ENCODE assay signal across 22 cellular contexts in the genomic region with DNA sequence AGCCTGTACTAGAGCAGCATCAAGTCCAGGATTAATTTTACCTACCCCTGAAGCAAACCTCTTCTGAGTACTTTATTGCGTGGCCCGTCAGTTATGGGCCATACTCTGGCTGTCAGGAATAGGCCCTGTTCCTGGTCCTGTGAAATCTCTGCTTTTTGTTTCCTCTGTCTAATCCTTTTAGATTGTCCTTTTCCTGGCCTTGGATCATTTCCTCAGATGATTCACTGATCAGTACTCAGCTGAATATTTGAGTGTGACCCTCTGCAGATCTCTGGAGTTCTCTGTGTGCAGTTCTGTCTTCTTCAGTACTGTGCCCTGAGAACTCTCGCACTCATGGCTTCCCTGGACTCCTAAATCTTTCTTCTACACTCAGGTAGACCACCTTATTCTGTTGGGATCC.
DNase-seq lines count a peak whose midpoint lies in the region; ATAC-seq and TF ChIP-seq lines count a peak whose summit lies in the region.
"Had no signal": no experiment of that assay in that cellular context is flagged by ENCODE, and none has a peak within 500 bp of the region (broad histone marks: within the 10 kb centered on the region; RNA-seq: fewer than 3 reads in every experiment).

No MANE protein-coding gene starts in this region.

- H3K36me3 ChIP-seq in A673 (ENCODE audit: insufficient read depth, low read length, poor library complexity, severe bottlenecking) (no peaks in the 10 kb centered on the region), sigmoid colon (no peaks in the 10 kb centered on the region)
- no peaks in the 10 kb centered on the region for H3K36me3 ChIP-seq in CD8-positive, alpha-beta T cell (ENCODE audit: insufficient read depth, low read length)

- no peaks in the 10 kb centered on the region for H3K9me3 ChIP-seq in A673 (ENCODE audit: low read depth, low read length, poor library complexity, severe bottlenecking)
- no peaks in the 10 kb centered on the region for H3K9me3 ChIP-seq in sigmoid colon
- H3K9me3 ChIP-seq in CD8-positive, alpha-beta T cell (ENCODE audit: low read length) = no peaks in the 10 kb centered on the region
- H3K9me3 ChIP-seq: A549 had no signal

- TF ChIP-seq CTCF in A673 (conservative IDR thresholded peaks at IDR 0.05; ENCODE audit: low read depth, low read length) (no peak), choroid plexus epithelial cell (conservative IDR thresholded peaks at IDR 0.05; ENCODE audit: low read depth, low read length) (no peak), sigmoid colon (IDR thresholded peaks at IDR 0.05) (no peak)
- no peak for TF ChIP-seq CTCF in CD8-positive, alpha-beta T cell (IDR thresholded peaks at IDR 0.05)

- H3K4me3 Mint-ChIP-seq in CD8-positive, alpha-beta T cell = no peak overlapping the region
- H3K4me3 Mint-ChIP-seq: natural killer cell had no signal

- peaks cover 8% of the 10 kb centered on the region for H3K4me1 Mint-ChIP-seq in CD8-positive, alpha-beta T cell (ENCODE audit: low read depth)
- H3K4me1 Mint-ChIP-seq: natural killer cell had no signal

- CTCF ChIA-PET in A673 (lab: Charles Lee) = no interaction called here
- CTCF ChIA-PET in CD8-positive, alpha-beta T cell (lab: Charles Lee) = no interaction called here

- DNase-seq in A673 (ENCODE audit: low spot score) (peak; percentile 69), HCEC 1CT (peak; percentile 71), choroid plexus epithelial cell (ENCODE audit: low read depth) (peak; percentile 50), lung microvascular endothelial cell (ENCODE audit: low read depth in 2 of 2) (peak; percentile 54 to 80), sigmoid colon (no peak), CD1c-positive myeloid dendritic cell (ENCODE audit: extremely low spot score) (no peak)
- DNase-seq in activated naive CD4-positive, alpha-beta T cell treated with anti-CD3 and anti-CD28 coated beads, Interleukin-2, amount 50 U/mL, for 16 hours = no peak
- no peak for DNase-seq in CD8-positive, alpha-beta T cell
- DNase-seq: KBM-7; natural killer cell; NCI-H2081 treated with DMSO at 0.1 percent for 48 hours; NCI-H526; OCI-M1; posterior cingulate gyrus; stimulated activated naive CD4-positive, alpha-beta T cell; T-helper 9 cell; trophoblast cell had no signal

- H3K4me3 ChIP-seq in A673 (ENCODE audit: low read depth, low read length, poor library complexity, severe bottlenecking) (no peak overlapping the region), choroid plexus epithelial cell (ENCODE audit: low read depth, low read length) (no peak overlapping the region), sigmoid colon (no peak overlapping the region)
- no peak overlapping the region for H3K4me3 ChIP-seq in CD8-positive, alpha-beta T cell (ENCODE audit: low read depth, low read length)
- H3K4me3 ChIP-seq: A549, GM12878, lung had no signal

- no peak for TF ChIP-seq EP300 in sigmoid colon (IDR thresholded peaks at IDR 0.05)

- no peak for TF ChIP-seq POLR2A in sigmoid colon (IDR thresholded peaks at IDR 0.05)

- BruUV-seq in A673 (replicated peaks; lab: Mats Ljungman, UMichigan) = no TSS peak

- no peaks in the 10 kb centered on the region for H3K27me3 ChIP-seq in A673 (replicated peaks; ENCODE audit: insufficient read depth, low read depth, low read length, poor library complexity)
- H3K27me3 ChIP-seq in sigmoid colon = no peaks in the 10 kb centered on the region
- H3K27me3 ChIP-seq in CD8-positive, alpha-beta T cell (ENCODE audit: insufficient read depth, low read length) = no peaks in the 10 kb centered on the region

- ATAC-seq in CD8-positive, alpha-beta T cell = no peak
- ATAC-seq: A549; activated CD4-positive, CD25-positive, alpha-beta regulatory T cell treated with anti-CD3 and anti-CD28 coated beads, Interleukin-2, amount 50 U/mL, for 24 hours; natural killer cell had no signal

- no peaks in the 10 kb centered on the region for H3K36me3 Mint-ChIP-seq in CD8-positive, alpha-beta T cell
- H3K36me3 Mint-ChIP-seq: natural killer cell had no signal

- H3K27me3 Mint-ChIP-seq in CD8-positive, alpha-beta T cell (ENCODE audit: low read depth) = no peaks in the 10 kb centered on the region

- intact Hi-C loops in A673 (cut with micrococcal nuclease; ENCODE audit: unreplicated experiment) (no loop called here), sigmoid colon (cut with DNase I) (no loop called here)
- intact Hi-C loops in CD8-positive, alpha-beta T cell (cut with DNase I, micrococcal nuclease) = no loop called here

- whole genome bisulfite sequencing in sigmoid colon, 2 donors = 87 to 88% methylated on average over 3 of the region's 3 CpGs

- POLR2A ChIA-PET in A673 (lab: Charles Lee; ENCODE audit: low non-redundant PET) = no interaction called here
- POLR2A ChIA-PET in CD8-positive, alpha-beta T cell (lab: Charles Lee) = no interaction called here

- no peak overlapping the region for H3K27ac Mint-ChIP-seq in CD8-positive, alpha-beta T cell
- H3K27ac Mint-ChIP-seq: natural killer cell had no signal

- H3K9me3 Mint-ChIP-seq in CD8-positive, alpha-beta T cell = no peaks in the 10 kb centered on the region
- H3K9me3 Mint-ChIP-seq: natural killer cell had no signal

- H3K4me1 ChIP-seq in A673 (ENCODE audit: insufficient read depth, low read length, poor library complexity, severe bottlenecking) = peaks cover 10% of the 10 kb centered on the region
- H3K4me1 ChIP-seq in sigmoid colon = peaks cover 0 to 24% (median 11%) of the 10 kb centered on the region in 4 donors
- no peaks in the 10 kb centered on the region for H3K4me1 ChIP-seq in CD8-positive, alpha-beta T cell (ENCODE audit: insufficient read depth, low read length)
- H3K4me1 ChIP-seq: A549 had no signal

- H3K27ac ChIP-seq in A673 (ENCODE audit: low read depth, low read length, poor library complexity, severe bottlenecking) = no peak overlapping the region
- peak overlapping the region in 2 of 4 donors; percentile 12 to 15 for H3K27ac ChIP-seq in sigmoid colon
- H3K27ac ChIP-seq in CD8-positive, alpha-beta T cell (ENCODE audit: low read depth, low read length) = no peak overlapping the region
- H3K27ac ChIP-seq: A549, HL-60 had no signal

Comparison
In these comparisons a context has a peak if more than half of its experiments do, and no peak if none do; other contexts are left out.
1. DNase-seq: peak in A673 (single experiment), HCEC 1CT (single experiment), choroid plexus epithelial cell (single experiment) and lung microvascular endothelial cell (2 of 2); none in sigmoid colon (single experiment), activated naive CD4-positive, alpha-beta T cell treated with anti-CD3 and anti-CD28 coated beads, Interleukin-2, amount 50 U/mL, for 16 hours (single experiment), CD1c-positive myeloid dendritic cell (single experiment) and CD8-positive, alpha-beta T cell (0 of 7).